In genomic region chrX:70452143-70452733, GRCh38 we compare ENCODE assay signal across 8 cellular contexts. TPM values are rescaled to one million over a fixed set of nuclear protein-coding genes. Genes with fewer than 3 reads are reported as not detected.
DNase-seq lines count a peak whose midpoint lies in the region; ATAC-seq, FAIRE-seq and TF ChIP-seq lines count a peak whose summit lies in the region.

No MANE protein-coding gene starts in this region.

- peak overlapping the region; percentile 30 for H3K27ac ChIP-seq in CD8-positive, alpha-beta T cell (ENCODE audit: low read depth, low read length)
- H3K27ac ChIP-seq in KMS-11 (no peak overlapping the region), GM12878 (ENCODE audit: control insufficient read depth, insufficient read depth) (no peak overlapping the region), iPS-20b (ENCODE audit: low read length) (no peak overlapping the region), smooth muscle cell (ENCODE audit: low read depth) (no peak overlapping the region)

- peaks cover 26% of the 10 kb centered on the region for H3K4me1 ChIP-seq in CD8-positive, alpha-beta T cell (ENCODE audit: insufficient read depth, low read length)
- H3K4me1 ChIP-seq in KMS-11 (ENCODE audit: low read depth, poor library complexity, severe bottlenecking) (peaks cover 33% of the 10 kb centered on the region), GM12878 (ENCODE audit: control insufficient read depth, insufficient read depth, low read length) (peaks cover 12% of the 10 kb centered on the region), iPS-20b (ENCODE audit: insufficient read depth, low read length) (peaks cover 9% of the 10 kb centered on the region; the same call in 1 of the 2 replicates), smooth muscle cell (ENCODE audit: low read depth) (no peaks in the 10 kb centered on the region)

- SMC1A ChIA-PET in GM12878 (lab: Charles Lee; ENCODE audit: uncharacterized antibody, unreplicated experiment) = interaction anchor here (1.1 kb wide), 1 partner anchor 17 kb away, joined by 3 read pairs; no protein-coding TSS in a partner anchor

- RAD21 ChIA-PET in GM12878 (lab: Charles Lee; ENCODE audit: unreplicated experiment) = interaction anchor here (1.0 to 1.7 kb wide), 4 partner anchors 17 to 213 kb away, joined by 3 to 6 read pairs (median 4); no protein-coding TSS in a partner anchor

- H3K9ac ChIP-seq in KMS-11 (peak overlapping the region; percentile 46), GM12878 (ENCODE audit: control insufficient read depth, insufficient read depth, low read length) (no peak overlapping the region), iPS-20b (ENCODE audit: low read depth, low read length) (peak overlapping the region; percentile 65; the same call in 1 of the 2 replicates), smooth muscle cell (ENCODE audit: low read depth) (no peak overlapping the region)

- CTCF ChIA-PET in CD8-positive, alpha-beta T cell (lab: Charles Lee) = interaction anchor here (0.8 to 1.7 kb wide), 2 partner anchors 9 to 17 kb away, joined by 4 read pairs; no protein-coding TSS in a partner anchor
- CTCF ChIA-PET in GM12878 (lab: Yijun Ruan, JAX) = interaction anchor here (0.6 to 2.1 kb wide), 10 partner anchors 8 to 212 kb away, joined by 3 to 12 read pairs (median 4); partner anchors contain the start of gene DLG3

- H3K4me3 Mint-ChIP-seq in CD8-positive, alpha-beta T cell = peak overlapping the region; percentile 88

- ATAC-seq in CD8-positive, alpha-beta T cell = peak; percentile 42
- ATAC-seq in GM12878 = peak; percentile 37

- WGBS in GM12878 (ENCODE audit: insufficient coverage, insufficient replicate concordance, low lambda C conversion rate, missing lambda C conversion rate) = 44% methylated on average over 30 of the region's 39 CpGs
- WGBS in smooth muscle cell (ENCODE audit: low lambda C conversion rate) = 47% methylated on average over 37 of the region's 39 CpGs

- H4K20me1 ChIP-seq in KMS-11 (ENCODE audit: insufficient read depth) (no peaks in the 10 kb centered on the region), GM12878 (ENCODE audit: control insufficient read depth, insufficient read depth) (no peaks in the 10 kb centered on the region), smooth muscle cell (ENCODE audit: low read depth) (no peaks in the 10 kb centered on the region)

- in situ Hi-C loops in GM12878 (cut with MboI) = loop anchor here (10.0 kb wide), 1 partner anchor 213 kb away; no protein-coding TSS in a partner anchor

- TF ChIP-seq CTCF in CD8-positive, alpha-beta T cell (IDR thresholded peaks at IDR 0.05) = peak; percentile 41
- TF ChIP-seq CTCF in GM20000 (IDR thresholded peaks at IDR 0.05; ENCODE audit: extremely low read depth, missing control alignments) = no peak
- peak; percentile 73 for TF ChIP-seq CTCF in KMS-11 (conservative IDR thresholded peaks at IDR 0.05; ENCODE audit: low read depth, low read length)
- TF ChIP-seq CTCF in GM12878 (IDR thresholded peaks at IDR 0.05 in 2 of 3, conservative IDR thresholded peaks at IDR 0.05 in 1 of 3; ENCODE audit: control insufficient read depth in 2 of 3, extremely low read depth in 1 of 3, insufficient read depth in 1 of 3, low read depth in 3 of 3, low read length in 3 of 3) = peak; percentile 53 to 68 (median 56)
- TF ChIP-seq CTCF in smooth muscle cell (IDR thresholded peaks at IDR 0.05; ENCODE audit: borderline replicate concordance, insufficient read depth, poor library complexity, severe bottlenecking) = peak; percentile 55

- H3K4me2 ChIP-seq in KMS-11 = peak overlapping the region; percentile 91
- H3K4me2 ChIP-seq in GM12878 (ENCODE audit: control insufficient read depth, insufficient read depth) = peak overlapping the region; percentile 71
- H3K4me2 ChIP-seq in smooth muscle cell = peak overlapping the region; percentile 83

- no peaks in the 10 kb centered on the region for H3K9me3 ChIP-seq in CD8-positive, alpha-beta T cell (ENCODE audit: low read length)
- H3K9me3 ChIP-seq in GM12878 (replicated peaks; ENCODE audit: control insufficient read depth, insufficient read depth, low read length) = no peaks in the 10 kb centered on the region
- no peaks in the 10 kb centered on the region for H3K9me3 ChIP-seq in iPS-20b (ENCODE audit: insufficient read depth, low read depth, low read length)
- no peaks in the 10 kb centered on the region for H3K9me3 ChIP-seq in smooth muscle cell (replicated peaks; ENCODE audit: low read depth)

- no TSS peak for BruUV-seq in GM12878 (replicated peaks; lab: Mats Ljungman, UMichigan)

- intact Hi-C loops in CD8-positive, alpha-beta T cell (cut with DNase I, micrococcal nuclease) = loop anchor here (1.0 to 10.0 kb wide), 8 partner anchors 17 to 723 kb away; partner anchors contain the start of genes FOXO4 (in 1 of the 2) and IGBP1 (in 1 of the 2)
- intact Hi-C loops in GM12878 (cut with micrococcal nuclease; ENCODE audit: unreplicated experiment) = no loop called here

- H3K4me3 ChIP-seq in CD8-positive, alpha-beta T cell (ENCODE audit: low read depth, low read length) = peak overlapping the region; percentile 48
- no peak overlapping the region for H3K4me3 ChIP-seq in KMS-11 (IDR thresholded peaks at IDR 0.05; ENCODE audit: insufficient read depth, low read depth, low read length)
- peak overlapping the region; percentile 27; the same call in 1 of the 2 replicates for H3K4me3 ChIP-seq in GM12878
- peak overlapping the region; percentile 60 for H3K4me3 ChIP-seq in iPS-20b (ENCODE audit: low read length)
- H3K4me3 ChIP-seq in smooth muscle cell = peak overlapping the region; percentile 56

- no peaks in the 10 kb centered on the region for H3K9me3 Mint-ChIP-seq in CD8-positive, alpha-beta T cell

- H2AFZ ChIP-seq in KMS-11 (ENCODE audit: low read depth) (peak overlapping the region; percentile 88), GM12878 (ENCODE audit: control insufficient read depth, low read depth, low read length) (peak overlapping the region; percentile 10), smooth muscle cell (ENCODE audit: low read depth) (peak overlapping the region; percentile 81)

- no peak for TF ChIP-seq POLR2A in GM12878 (IDR thresholded peaks at IDR 0.05; ENCODE audit: low read depth, low read length)

- TF ChIP-seq EP300 in GM12878 (IDR thresholded peaks at IDR 0.05; ENCODE audit: borderline replicate concordance in 1 of 2, control insufficient read depth in 1 of 2, low read depth in 2 of 2, low read length in 2 of 2) = no peak

- H3K36me3 Mint-ChIP-seq in CD8-positive, alpha-beta T cell = peaks cover 6% of the 10 kb centered on the region

- peaks cover 39% of the 10 kb centered on the region for H3K4me1 Mint-ChIP-seq in CD8-positive, alpha-beta T cell (ENCODE audit: low read depth)

- peak; percentile 28 to 73 (median 48) for DNase-seq in CD8-positive, alpha-beta T cell
- DNase-seq in GM20000 (ENCODE audit: low spot score) = peak; percentile 74
- peak in 4 of 5 donors; percentile 25 to 54 (median 31) for DNase-seq in T-helper 1 cell
- DNase-seq in GM12878 (ENCODE audit: low read depth, low spot score) = no peak
- peak; percentile 9 for DNase-seq in smooth muscle cell (lab: John Stamatoyannopoulos, UW; ENCODE audit: unreplicated experiment)
- DNase-seq in HPDE6-E6E7 (ENCODE audit: extremely low spot score) = no peak

- H3K27ac Mint-ChIP-seq in CD8-positive, alpha-beta T cell = peak overlapping the region; percentile 83

- POLR2A ChIA-PET in CD8-positive, alpha-beta T cell (lab: Charles Lee) = interaction anchor here (1.4 kb wide), 1 partner anchor 18 kb away, joined by 7 read pairs; no protein-coding TSS in a partner anchor
- POLR2A ChIA-PET in GM12878 (lab: Charles Lee) = interaction anchor here (0.6 kb wide), 1 partner anchor 766 kb away, joined by 4 read pairs; no protein-coding TSS in a partner anchor

- no peak for FAIRE-seq in GM12878 (lab: Jason Lieb, UNC)

- H3K79me2 ChIP-seq in KMS-11 (ENCODE audit: insufficient read depth, low read depth) = peaks cover 13% of the 10 kb centered on the region; the same call in 1 of the 2 replicates
- H3K79me2 ChIP-seq in GM12878 (ENCODE audit: control insufficient read depth, insufficient read depth, low read length) = no peaks in the 10 kb centered on the region
- H3K79me2 ChIP-seq in smooth muscle cell (ENCODE audit: low read depth) = no peaks in the 10 kb centered on the region

- H3F3A ChIP-seq in smooth muscle cell (ENCODE audit: low read depth) = no peaks in the 10 kb centered on the region

- H3K36me3 ChIP-seq in CD8-positive, alpha-beta T cell (ENCODE audit: insufficient read depth, low read length) = no peaks in the 10 kb centered on the region
- no peaks in the 10 kb centered on the region for H3K36me3 ChIP-seq in KMS-11 (ENCODE audit: insufficient read depth)
- H3K36me3 ChIP-seq in GM12878 (ENCODE audit: control insufficient read depth in 2 of 2, insufficient read depth in 2 of 2, low read length in 1 of 2) = no peaks in the 10 kb centered on the region
- H3K36me3 ChIP-seq in iPS-20b (ENCODE audit: insufficient read depth, low read depth, low read length) = peaks cover 7% of the 10 kb centered on the region; the same call in 1 of the 2 replicates
- H3K36me3 ChIP-seq in smooth muscle cell (ENCODE audit: low read depth) = no peaks in the 10 kb centered on the region

- H3K27me3 ChIP-seq in CD8-positive, alpha-beta T cell (ENCODE audit: insufficient read depth, low read length) = no peaks in the 10 kb centered on the region
- H3K27me3 ChIP-seq in KMS-11 (ENCODE audit: insufficient read depth, low read depth) = no peaks in the 10 kb centered on the region
- H3K27me3 ChIP-seq in GM12878 (replicated peaks in 1 of 2; ENCODE audit: control insufficient read depth in 2 of 2, insufficient read depth in 2 of 2, low read length in 1 of 2) = no peaks in the 10 kb centered on the region
- no peaks in the 10 kb centered on the region for H3K27me3 ChIP-seq in iPS-20b (ENCODE audit: insufficient read depth, low read length)
- H3K27me3 ChIP-seq in smooth muscle cell (ENCODE audit: low read depth) = no peaks in the 10 kb centered on the region

- H3K27me3 Mint-ChIP-seq in CD8-positive, alpha-beta T cell (ENCODE audit: low read depth) = no peaks in the 10 kb centered on the region

- TF ChIP-seq RAD21 in GM12878 (IDR thresholded peaks at IDR 0.05; ENCODE audit: insufficient read depth, low read depth, low read length) = 0 out of 2 replicates have a peak, but pooled peaks have one; percentile 31

RNA-seq across cellular contexts. Expression of gene DLG3, which starts 7.6 kb away (rescaled TPM):
- total RNA-seq in CD8-positive, alpha-beta T cell = 10 to 100 TPM; 11.0 to 12.8 TPM
- 5.6 and 7.5 TPM in 2 replicates for total RNA-seq in GM12878 (2013; cell fraction: nucleolus; rRNA removed)
- total RNA-seq in GM12878 (2014; rRNA removed) (3.5 and 4.3 TPM in 2 replicates), GM12878 (2014; rRNA removed; fragmentation: Illumina TruSeq; extraction: Trizol) (4.2 and 5.0 TPM in 2 replicates), GM12878 (2021) (6.2 TPM in 2 replicates), smooth muscle cell (30.6 and 39.6 TPM in 2 replicates)
- 2.9 TPM for polyA plus RNA-seq in GM12878 (2011; ENCODE audit: low read depth)
- polyA plus RNA-seq in GM12878 (2011; rRNA removed) (32.2 and 38.1 TPM in 2 replicates), GM12878 (2014; fragmentation: Illumina TruSeq; extraction: Trizol) (8.3 and 15.2 TPM in 2 replicates), GM12878 (2014; fragmentation: Nextera tagmentation; extraction: Ambion mirVana) (1 to 10 TPM; 1.3 to 2.4 TPM), GM12878 (2014; rRNA removed) (3.6 and 7.0 TPM in 2 replicates), GM12878 (2016; fragmentation: Nextera tagmentation; extraction: Ambion mirVana) (1 to 10 TPM; 1.7 to 1.8 TPM), smooth muscle cell (14.5 and 16.2 TPM in 2 replicates)
- 20.1 and 22.7 TPM in 2 replicates for polyA plus RNA-seq in GM12878 (2011; cell fraction: cytosol; rRNA removed)
- 21.6 and 21.7 TPM in 2 replicates for polyA plus RNA-seq in GM12878 (2011; cell fraction: nucleus; rRNA removed)
- 3.1 and 5.0 TPM in 2 replicates for polyA plus RNA-seq in GM12878 (2012)
- polyA minus RNA-seq in GM12878 (2011; rRNA and poly(A)+ RNA removed) = 21.2 and 32.7 TPM in 2 replicates
- polyA minus RNA-seq in GM12878 (2011; cell fraction: cytosol; rRNA and poly(A)+ RNA removed) = 5.5 and 9.5 TPM in 2 replicates
- polyA minus RNA-seq in GM12878 (2011; cell fraction: nucleus; rRNA and poly(A)+ RNA removed) = 5.7 and 6.6 TPM in 2 replicates

RNA-seq across cellular contexts. Expression of gene GDPD2, which starts 29.1 kb away (rescaled TPM):
- total RNA-seq in CD8-positive, alpha-beta T cell = not detected
- total RNA-seq in GM12878 (2013; cell fraction: nucleolus; rRNA removed) = not detected in 2 replicates
- total RNA-seq in GM12878 (2014; rRNA removed) (0.11 TPM in 1 of 2 replicates, not detected in the other), GM12878 (2014; rRNA removed; fragmentation: Illumina TruSeq; extraction: Trizol) (0.09 TPM in 1 of 2 replicates, not detected in the other), GM12878 (2021) (not detected in 2 replicates), smooth muscle cell (not detected in 2 replicates)
- polyA plus RNA-seq in GM12878 (2011; ENCODE audit: low read depth) = not detected
- polyA plus RNA-seq in GM12878 (2011; rRNA removed) (0.04 TPM in 2 replicates), GM12878 (2014; fragmentation: Illumina TruSeq; extraction: Trizol) (not detected in 2 replicates), GM12878 (2014; fragmentation: Nextera tagmentation; extraction: Ambion mirVana) (not detected), GM12878 (2014; rRNA removed) (not detected in 2 replicates), GM12878 (2016; fragmentation: Nextera tagmentation; extraction: Ambion mirVana) (not detected), smooth muscle cell (not detected in 2 replicates)
- polyA plus RNA-seq in GM12878 (2011; cell fraction: cytosol; rRNA removed) = not detected in 2 replicates
- polyA plus RNA-seq in GM12878 (2011; cell fraction: nucleus; rRNA removed) = 0.09 and 0.15 TPM in 2 replicates
- not detected in 2 replicates for polyA plus RNA-seq in GM12878 (2012)
- 0.10 TPM in 1 of 2 replicates, not detected in the other for polyA minus RNA-seq in GM12878 (2011; rRNA and poly(A)+ RNA removed)
- polyA minus RNA-seq in GM12878 (2011; cell fraction: cytosol; rRNA and poly(A)+ RNA removed) = not detected in 2 replicates
- 0.38 TPM in 1 of 2 replicates, not detected in the other for polyA minus RNA-seq in GM12878 (2011; cell fraction: nucleus; rRNA and poly(A)+ RNA removed)

Comparison
In these comparisons a context has a peak if more than half of its experiments do, and no peak if none do; other contexts are left out.
1. DNase-seq: peak in CD8-positive, alpha-beta T cell (7 of 7), GM20000 (single experiment), T-helper 1 cell (4 of 5) and smooth muscle cell (single experiment); none in GM12878 (single experiment) and HPDE6-E6E7 (single experiment).
2. H2AFZ ChIP-seq: peak in every context shown above with its lines; median percentile 88 in KMS-11; 81 in smooth muscle cell; 10 in GM12878.
3. H3K9ac ChIP-seq: peak in KMS-11 (single experiment) and iPS-20b (single experiment); none in GM12878 (single experiment) and smooth muscle cell (single experiment).
4. Peak in every context shown above with its lines, with median percentiles within 50 percentile points of each other: H3K4me2 ChIP-seq.